ENCODE assay signal across 33 cellular contexts in genomic region chr12:19224746-19225145, GRCh38.
"Had no signal": no experiment of that assay in that cellular context is flagged by ENCODE, and none has a peak within 500 bp of the region (broad histone marks: within the 10 kb centered on the region; RNA-seq: fewer than 3 reads in every experiment).

No MANE protein-coding gene starts in this region.

- H3K4me1 Mint-ChIP-seq: naive thymus-derived CD8-positive, alpha-beta T cell; stimulated activated memory B cell treated with anti-CD40 and anti-IgM and Interleukin-4, amounts not matched to agents 10 μg/mL and 1 μg/mL and 100 μg/mL, for 72 hours; stimulated activated naive CD8-positive, alpha-beta T cell treated with anti-CD3 and anti-CD28 coated beads, Interleukin-15, amount 100 ng/mL, for 72 hours had no signal

- H3K27me3 ChIP-seq: neutrophil, ovary, spleen, suprapubic skin, testis, tibial artery, transverse colon, upper lobe of right lung, uterus had no signal

- H3K9me3 ChIP-seq: neutrophil, ovary, psoas muscle, suprapubic skin, testis, tibial artery, transverse colon, upper lobe of right lung, uterus had no signal

- ATAC-seq: naive thymus-derived CD8-positive, alpha-beta T cell; natural killer cell treated with Interleukin-12 subunit alpha and Interleukin-12 subunit beta and Interleukin-15 and Interleukin-18, amount 100 ng/mL, for 72 hours; psoas muscle; right cardiac atrium; sciatic nerve; stimulated activated memory B cell treated with anti-CD40 and anti-IgM and Interleukin-4, amounts not matched to agents 10 μg/mL and 1 μg/mL and 100 μg/mL, for 72 hours; stimulated activated naive CD8-positive, alpha-beta T cell treated with anti-CD3 and anti-CD28 coated beads, Interleukin-15, amount 100 ng/mL, for 72 hours; stimulated activated naive CD8-positive, alpha-beta T cell treated with anti-CD3 and anti-CD28 coated beads, Interleukin-15, Interleukin-2, amounts not matched to agents 100 U/mL and 50 U/mL, for 24 hours; upper lobe of right lung had no signal

- H3K9me3 Mint-ChIP-seq: natural killer cell treated with Interleukin-12 subunit alpha and Interleukin-12 subunit beta and Interleukin-15 and Interleukin-18, amount 100 ng/mL, for 72 hours; stimulated activated memory B cell treated with anti-CD40 and anti-IgM and Interleukin-4, amounts not matched to agents 10 μg/mL and 1 μg/mL and 100 μg/mL, for 72 hours; stimulated activated naive CD8-positive, alpha-beta T cell treated with anti-CD3 and anti-CD28 coated beads, Interleukin-15, amount 100 ng/mL, for 72 hours had no signal

- H3K4me3 Mint-ChIP-seq: naive thymus-derived CD8-positive, alpha-beta T cell; natural killer cell treated with Interleukin-12 subunit alpha and Interleukin-12 subunit beta and Interleukin-15 and Interleukin-18, amount 100 ng/mL, for 72 hours; nephron progenitor cell; neural crest cell; stimulated activated memory B cell treated with anti-CD40 and anti-IgM and Interleukin-4, amounts not matched to agents 10 μg/mL and 1 μg/mL and 100 μg/mL, for 72 hours; stimulated activated naive CD8-positive, alpha-beta T cell treated with anti-CD3 and anti-CD28 coated beads, Interleukin-15, amount 100 ng/mL, for 72 hours; type B pancreatic cell had no signal

- H3K27ac Mint-ChIP-seq: naive thymus-derived CD8-positive, alpha-beta T cell; natural killer cell treated with Interleukin-12 subunit alpha and Interleukin-12 subunit beta and Interleukin-15 and Interleukin-18, amount 100 ng/mL, for 72 hours; nephron progenitor cell; progenitor cell of endocrine pancreas; stimulated activated memory B cell treated with anti-CD40 and anti-IgM and Interleukin-4, amounts not matched to agents 10 μg/mL and 1 μg/mL and 100 μg/mL, for 72 hours; stimulated activated naive CD8-positive, alpha-beta T cell treated with anti-CD3 and anti-CD28 coated beads, Interleukin-15, amount 100 ng/mL, for 72 hours; type B pancreatic cell had no signal

- H3K27ac ChIP-seq: neutrophil, ovary, parathyroid adenoma, psoas muscle, skin epidermis, spleen, suprapubic skin, testis, transverse colon, upper lobe of right lung had no signal

- H3K36me3 ChIP-seq: neutrophil, ovary, spleen, suprapubic skin, tibial artery, transverse colon, upper lobe of right lung, uterus had no signal

- H2AFZ ChIP-seq: parathyroid adenoma had no signal

- DNase-seq: naive thymus-derived CD8-positive, alpha-beta T cell; nephron progenitor cell; nucleus accumbens; ovary; posterior cingulate gyrus; psoas muscle; right cardiac atrium; spleen; stimulated activated CD4-positive, alpha-beta T cell treated with anti-CD3 and anti-CD28 coated beads, Interleukin-12 subunit alpha, Interleukin-12 subunit beta, amount 100 ng/mL, for 4 hours; stimulated activated CD4-positive, alpha-beta T cell treated with anti-CD3 and anti-CD28 coated beads, Interleukin-1b, Interleukin-23, amount 100 ng/mL, for 48 hours; stimulated activated CD4-positive, alpha-beta T cell treated with anti-CD3 and anti-CD28 coated beads, Interleukin-4, amount 100 ng/mL, for 1 hour; stimulated activated CD4-positive, alpha-beta T cell treated with anti-CD3 and anti-CD28 coated beads, Interleukin-4, amount 100 ng/mL, for 4 hours; stimulated activated CD8-positive, alpha-beta memory T cell treated with anti-CD3 and anti-CD28 coated beads, Interleukin-4, amount 100 ng/mL, for 48 hours; stimulated activated naive CD4-positive, alpha-beta T cell; stimulated activated naive CD8-positive, alpha-beta T cell treated with anti-CD3 and anti-CD28 coated beads, Interleukin-15, amount 100 ng/mL, for 72 hours; stimulated activated naive CD8-positive, alpha-beta T cell treated with anti-CD3 and anti-CD28 coated beads, Interleukin-15, Interleukin-2, amounts not matched to agents 100 U/mL and 50 U/mL, for 24 hours; substantia nigra; testis; tibial artery; transverse colon; upper lobe of right lung; uterus had no signal

- H3K36me3 Mint-ChIP-seq: naive thymus-derived CD8-positive, alpha-beta T cell; natural killer cell treated with Interleukin-12 subunit alpha and Interleukin-12 subunit beta and Interleukin-15 and Interleukin-18, amount 100 ng/mL, for 72 hours; stimulated activated memory B cell treated with anti-CD40 and anti-IgM and Interleukin-4, amounts not matched to agents 10 μg/mL and 1 μg/mL and 100 μg/mL, for 72 hours had no signal

- H3K9ac ChIP-seq: parathyroid adenoma had no signal

- H3K4me3 ChIP-seq: ovary, psoas muscle, skin epidermis, smooth muscle cell, spleen, suprapubic skin, testis, tibial artery, transverse colon, upper lobe of right lung, uterus had no signal

- H3K4me1 ChIP-seq: psoas muscle, spleen, testis had no signal

- H3K4me2 ChIP-seq: smooth muscle cell had no signal

- H3K27me3 Mint-ChIP-seq: natural killer cell treated with Interleukin-12 subunit alpha and Interleukin-12 subunit beta and Interleukin-15 and Interleukin-18, amount 100 ng/mL, for 72 hours; progenitor cell of endocrine pancreas; stimulated activated memory B cell treated with anti-CD40 and anti-IgM and Interleukin-4, amounts not matched to agents 10 μg/mL and 1 μg/mL and 100 μg/mL, for 72 hours; stimulated activated naive CD8-positive, alpha-beta T cell treated with anti-CD3 and anti-CD28 coated beads, Interleukin-15, amount 100 ng/mL, for 72 hours; type B pancreatic cell had no signal
